8 cellular contexts compared by ENCODE assay signal in the genomic region with DNA sequence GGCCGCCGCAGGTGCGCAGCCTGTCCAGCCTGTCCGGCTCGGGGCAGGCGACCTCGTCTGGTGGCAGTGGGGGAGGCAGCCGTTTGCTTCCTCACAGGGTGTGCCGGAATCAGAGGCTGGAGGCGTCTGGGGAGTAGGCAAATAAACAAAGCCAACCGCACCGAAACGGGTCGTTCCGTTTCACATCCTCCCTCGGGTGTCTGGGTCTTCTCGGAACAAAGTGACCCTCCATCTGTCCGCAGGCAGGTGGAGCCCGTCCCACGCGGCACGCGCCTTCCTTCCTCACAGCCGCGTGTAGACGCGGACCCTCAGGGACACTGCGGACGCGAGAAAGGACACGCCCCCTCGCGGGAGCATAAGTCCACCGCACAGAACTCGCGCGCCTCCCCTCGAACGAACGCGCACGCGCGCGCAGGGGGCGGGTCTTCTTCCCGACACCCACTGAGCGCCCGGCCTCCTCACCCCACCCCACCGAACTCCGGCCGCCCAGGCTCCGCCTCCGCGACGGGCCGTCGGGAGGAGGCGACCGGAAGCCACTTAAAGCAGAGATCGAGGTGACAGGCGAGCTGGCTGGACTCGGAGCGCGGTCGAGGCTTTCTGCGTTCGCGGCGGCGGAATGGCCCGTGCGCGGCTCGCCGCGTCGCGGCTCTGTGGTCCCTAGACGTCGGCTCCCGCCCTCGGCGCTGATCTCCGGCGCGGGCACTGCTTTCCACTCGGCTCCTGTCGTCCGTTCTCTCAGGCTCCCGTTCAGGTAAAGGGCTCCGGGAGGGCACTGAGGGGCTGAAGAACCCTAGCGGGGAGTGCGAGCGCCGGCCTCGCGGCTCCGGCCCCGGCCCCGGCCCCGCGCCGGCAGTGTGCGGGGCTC. TPM values are rescaled to one million over a fixed set of nuclear protein-coding genes. Genes with fewer than 3 reads are reported as not detected.
DNase-seq lines count a peak whose midpoint lies in the region; ATAC-seq and TF ChIP-seq lines count a peak whose summit lies in the region.

A gene with protein sequence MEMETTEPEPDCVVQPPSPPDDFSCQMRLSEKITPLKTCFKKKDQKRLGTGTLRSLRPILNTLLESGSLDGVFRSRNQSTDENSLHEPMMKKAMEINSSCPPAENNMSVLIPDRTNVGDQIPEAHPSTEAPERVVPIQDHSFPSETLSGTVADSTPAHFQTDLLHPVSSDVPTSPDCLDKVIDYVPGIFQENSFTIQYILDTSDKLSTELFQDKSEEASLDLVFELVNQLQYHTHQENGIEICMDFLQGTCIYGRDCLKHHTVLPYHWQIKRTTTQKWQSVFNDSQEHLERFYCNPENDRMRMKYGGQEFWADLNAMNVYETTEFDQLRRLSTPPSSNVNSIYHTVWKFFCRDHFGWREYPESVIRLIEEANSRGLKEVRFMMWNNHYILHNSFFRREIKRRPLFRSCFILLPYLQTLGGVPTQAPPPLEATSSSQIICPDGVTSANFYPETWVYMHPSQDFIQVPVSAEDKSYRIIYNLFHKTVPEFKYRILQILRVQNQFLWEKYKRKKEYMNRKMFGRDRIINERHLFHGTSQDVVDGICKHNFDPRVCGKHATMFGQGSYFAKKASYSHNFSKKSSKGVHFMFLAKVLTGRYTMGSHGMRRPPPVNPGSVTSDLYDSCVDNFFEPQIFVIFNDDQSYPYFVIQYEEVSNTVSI (plus strand): TSS at position 545 of the 865 bp plus-strand sequence. CDS start 3,108 bp downstream, outside the sequence.

- H3K4me1 ChIP-seq in mucosa of descending colon (ENCODE audit: low read depth): peaks cover 25% of the 10 kb centered on the region

- ATAC-seq in GM21529 (IDR thresholded peaks at IDR 0.05; ENCODE audit: unreplicated experiment) (peak; percentile 79), mucosa of descending colon (peak; percentile 93)

- intact Hi-C loops in mucosa of descending colon (cut with DNase I, micrococcal nuclease): loop anchor here (5.0 to 10.0 kb wide), 3 partner anchors 119 to 461 kb away; a partner anchor contains a TSS

- no peaks in the 10 kb centered on the region for H3K27me3 Mint-ChIP-seq in IgD-negative memory B cell

- TF ChIP-seq CTCF in epithelial cell of esophagus (IDR thresholded peaks at IDR 0.05; ENCODE audit: insufficient read depth, low read depth, low read length, missing control alignments) (peak; percentile 50), mucosa of descending colon (IDR thresholded peaks at IDR 0.05) (peak; percentile 86)

- H3K36me3 Mint-ChIP-seq in IgD-negative memory B cell: peaks cover 7% of the 10 kb centered on the region

- H3K4me3 Mint-ChIP-seq in IgD-negative memory B cell: peak within 1 kb of the TSS; percentile 91 to 99 (median 97)

- no peaks in the 10 kb centered on the region for H3K9me3 Mint-ChIP-seq in IgD-negative memory B cell

- DNase-seq in DMS153 (lab: John Stamatoyannopoulos, UW) (peak; percentile 98), OCI-M1 (lab: John Stamatoyannopoulos, UW) (peak; percentile 97), activated T-cell treated with anti-CD3 and anti-CD28 coated beads for 4 hours (peak; percentile 99), epithelial cell of esophagus (ENCODE audit: low read depth) (peak; percentile 98), mucosa of descending colon (peak; percentile 100)
- DNase-seq in stimulated activated CD8-positive, alpha-beta memory T cell treated with anti-CD3 and anti-CD28 coated beads, Interleukin-4, amount 100 ng/mL, for 24 hours (ENCODE audit: low read depth): peak; percentile 99

- peak within 1 kb of the TSS; percentile 93 to 98 (median 98) for H3K27ac Mint-ChIP-seq in IgD-negative memory B cell

- H3K9me3 ChIP-seq in mucosa of descending colon: no peaks in the 10 kb centered on the region

- H3K36me3 ChIP-seq in mucosa of descending colon (ENCODE audit: low read depth): peaks cover 4% of the 10 kb centered on the region

- H3K4me3 ChIP-seq in epithelial cell of esophagus (ENCODE audit: low read length) (peak within 1 kb of the TSS; percentile 86), mucosa of descending colon (peak within 1 kb of the TSS; percentile 86)

- peaks cover 29 to 38% (median 37%) of the 10 kb centered on the region in 3 donors for H3K4me1 Mint-ChIP-seq in IgD-negative memory B cell

RNA-seq across cellular contexts. Expression of the gene that starts here (rescaled TPM):
- 12.6 TPM for polyA plus RNA-seq in IgD-negative memory B cell
- 10 to 100 TPM; 26.4 to 28.6 (median 26.7) TPM for total RNA-seq in mucosa of descending colon

Comparison
In these comparisons a context has a peak if more than half of its experiments do, and no peak if none do; other contexts are left out.
1. Peak in every context shown above with its lines: DNase-seq, ATAC-seq and H3K4me3 ChIP-seq.